In genomic region chr3:70849911-70850699, GRCh38 we compare ENCODE assay signal across 10 cellular contexts.
DNase-seq lines count a peak whose midpoint lies in the region; ATAC-seq, FAIRE-seq and TF ChIP-seq lines count a peak whose summit lies in the region.
"Had no signal": no experiment of that assay in that cellular context is flagged by ENCODE, and none has a peak within 500 bp of the region (broad histone marks: within the 10 kb centered on the region; RNA-seq: fewer than 3 reads in every experiment).

No MANE protein-coding gene starts in this region.

- ATAC-seq in GM21717 (IDR thresholded peaks at IDR 0.05; ENCODE audit: unreplicated experiment) (no peak), GM18868 (IDR thresholded peaks at IDR 0.05; ENCODE audit: unreplicated experiment) (no peak)

- H3K4me1 ChIP-seq in muscle layer of colon (ENCODE audit: insufficient read depth, low read length) = peaks cover 18% of the 10 kb centered on the region

- H3K27me3 ChIP-seq in MG63 (no peaks in the 10 kb centered on the region), muscle layer of colon (ENCODE audit: control insufficient read depth in 1 of 2, insufficient read depth in 2 of 2, low read length in 2 of 2) (no peaks in the 10 kb centered on the region)

- no peaks in the 10 kb centered on the region; the same call in 1 of the 2 replicates for H3K9me3 ChIP-seq in MG63
- H3K9me3 ChIP-seq in muscle layer of colon (ENCODE audit: low read length) = no peaks in the 10 kb centered on the region

- TF ChIP-seq CTCF in AG10803 (conservative IDR thresholded peaks at IDR 0.05; ENCODE audit: low read length) = no peak

- DNase-seq in AG10803 (ENCODE audit: low read depth) = peak; percentile 92
- DNase-seq in MG63 = peak; percentile 45
- DNase-seq in dermis microvascular lymphatic vessel endothelial cell (ENCODE audit: low read depth in 2 of 2) = peak; percentile 82 to 92
- DNase-seq in GM12891 (ENCODE audit: insufficient read length, low spot score) = no peak
- no peak for DNase-seq in hypothalamus (lab: John Stamatoyannopoulos, UW)
- DNase-seq: DND-41, head of caudate nucleus had no signal

- H3K36me3 ChIP-seq in MG63 = no peaks in the 10 kb centered on the region
- no peaks in the 10 kb centered on the region for H3K36me3 ChIP-seq in muscle layer of colon (ENCODE audit: insufficient read depth, low read length)

- H3K4me3 ChIP-seq in AG10803 (ENCODE audit: low read length) (no peak overlapping the region), MG63 (no peak overlapping the region), muscle layer of colon (ENCODE audit: low read depth in 1 of 2, low read length in 2 of 2) (no peak overlapping the region)

- no peak overlapping the region for H3K9ac ChIP-seq in muscle layer of colon (ENCODE audit: low read length)

- no peak for FAIRE-seq in GM12891 (lab: Jason Lieb, UNC)

- TF ChIP-seq POLR2A in GM12891 (IDR thresholded peaks at IDR 0.05; ENCODE audit: low read depth, low read length) = no peak

- H3K27ac ChIP-seq in muscle layer of colon (ENCODE audit: low read depth, low read length) = peak overlapping the region; percentile 2

TF ChIP-seq in GM12891, 5 proteins besides CTCF, POLR2A, EP300 and RAD21:
- TF ChIP-seq SPI1 (IDR thresholded peaks at IDR 0.05; ENCODE audit: low read depth, low read length) (no peak), PAX5 (IDR thresholded peaks at IDR 0.05; ENCODE audit: insufficient read depth, low read length, severe bottlenecking) (no peak), POLR2AphosphoS5 (IDR thresholded peaks at IDR 0.05; ENCODE audit: low read depth, low read length) (no peak), TAF1 (IDR thresholded peaks at IDR 0.05; ENCODE audit: low read depth, low read length) (no peak), POU2F2 (IDR thresholded peaks at IDR 0.05; ENCODE audit: low read depth, low read length) (no peak)
TF ChIP-seq in GM12891: peak in this region for 0.

Comparison
In these comparisons a context has a peak if more than half of its experiments do, and no peak if none do; other contexts are left out.
1. DNase-seq: peak in AG10803 (single experiment), MG63 (single experiment) and dermis microvascular lymphatic vessel endothelial cell (2 of 2); none in GM12891 (single experiment) and hypothalamus (0 of 51).